Comparison of ENCODE assay signal across 10 cellular contexts in the genomic region with DNA sequence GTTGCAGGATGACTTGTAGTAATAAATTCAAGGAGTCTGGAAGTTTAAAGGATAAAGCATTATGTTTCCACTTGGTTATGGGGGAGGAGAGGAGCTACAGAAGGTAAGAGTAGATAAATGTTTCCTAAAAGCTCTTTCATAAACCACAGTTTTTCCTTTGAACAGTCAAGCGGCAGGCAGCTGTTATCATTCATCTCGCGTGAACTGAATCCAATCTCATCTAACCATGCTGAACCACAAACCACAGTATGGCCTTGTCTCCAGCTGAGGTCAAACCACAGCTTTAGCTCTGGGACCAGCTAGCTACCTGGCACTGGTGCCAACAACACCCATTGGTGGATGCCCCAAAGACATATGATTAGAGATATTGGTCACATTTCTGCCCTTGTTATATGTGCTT.
A peak's percentile ranks its signal among the peaks of the same experiment; 100 is the strongest.
DNase-seq lines count a peak whose midpoint lies in the region; ATAC-seq and TF ChIP-seq lines count a peak whose summit lies in the region.
"Had no signal": no experiment of that assay in that cellular context is flagged by ENCODE, and none has a peak within 500 bp of the region (broad histone marks: within the 10 kb centered on the region; RNA-seq: fewer than 3 reads in every experiment).

No MANE protein-coding gene starts in this region.

- DNase-seq in ACHN (peak; percentile 72), OCI-M2 (lab: John Stamatoyannopoulos, UW; ENCODE audit: unreplicated experiment) (peak; percentile 15), cardiac fibroblast (ENCODE audit: low read depth in 2 of 2) (peak; percentile 37 to 54), A673 (ENCODE audit: low spot score) (no peak), NCI-H1930 (lab: John Stamatoyannopoulos, UW) (no peak), iPS-NIHi7 (ENCODE audit: extremely low spot score) (no peak)
- DNase-seq: endodermal cell had no signal

- no peaks in the 10 kb centered on the region for H3K4me1 ChIP-seq in A673 (ENCODE audit: insufficient read depth, low read length, poor library complexity, severe bottlenecking)

- no peak overlapping the region for H3K27ac ChIP-seq in A673 (ENCODE audit: low read depth, low read length, poor library complexity, severe bottlenecking)
- H3K27ac ChIP-seq: VCaP had no signal

- H3K9me3 ChIP-seq in A673 (ENCODE audit: low read depth, low read length, poor library complexity, severe bottlenecking) = no peaks in the 10 kb centered on the region

- intact Hi-C loops in A673 (cut with micrococcal nuclease; ENCODE audit: unreplicated experiment) = no loop called here

- POLR2A ChIA-PET in A673 (lab: Charles Lee; ENCODE audit: low non-redundant PET) = no interaction called here

- no TSS peak for BruUV-seq in A673 (replicated peaks; lab: Mats Ljungman, UMichigan)

- no peak for TF ChIP-seq CTCF in cardiac fibroblast (IDR thresholded peaks at IDR 0.05; ENCODE audit: low read depth, low read length)
- TF ChIP-seq CTCF in A673 (conservative IDR thresholded peaks at IDR 0.05; ENCODE audit: low read depth, low read length) = no peak

- no peaks in the 10 kb centered on the region for H3K27me3 ChIP-seq in A673 (replicated peaks; ENCODE audit: insufficient read depth, low read depth, low read length, poor library complexity)

- H3K4me3 ChIP-seq in cardiac fibroblast (replicated peaks in 1 of 2; ENCODE audit: low read depth in 2 of 2, low read length in 2 of 2) = no peak overlapping the region
- H3K4me3 ChIP-seq in A673 (ENCODE audit: low read depth, low read length, poor library complexity, severe bottlenecking) = no peak overlapping the region

- in situ Hi-C loops in ACHN (cut with HindIII; ENCODE audit: low pct_ligation_motif_present, low pct_unique_long_range_greater_than_20kb, low sequenced_read_pairs) = no loop called here

- peak; percentile 57 for ATAC-seq in GM18511 (IDR thresholded peaks at IDR 0.05; ENCODE audit: unreplicated experiment)
- no peak for ATAC-seq in GM18909 (IDR thresholded peaks at IDR 0.05; ENCODE audit: poor library complexity, unreplicated experiment)

- no peaks in the 10 kb centered on the region for H3K36me3 ChIP-seq in A673 (ENCODE audit: insufficient read depth, low read length, poor library complexity, severe bottlenecking)

- CTCF ChIA-PET in A673 (lab: Charles Lee) = no interaction called here

Comparison
In these comparisons a context has a peak if more than half of its experiments do, and no peak if none do; other contexts are left out.
1. DNase-seq: peak in ACHN (single experiment), OCI-M2 (single experiment) and cardiac fibroblast (2 of 2); none in A673 (single experiment), NCI-H1930 (0 of 2) and iPS-NIHi7 (single experiment).